In the genomic region with DNA sequence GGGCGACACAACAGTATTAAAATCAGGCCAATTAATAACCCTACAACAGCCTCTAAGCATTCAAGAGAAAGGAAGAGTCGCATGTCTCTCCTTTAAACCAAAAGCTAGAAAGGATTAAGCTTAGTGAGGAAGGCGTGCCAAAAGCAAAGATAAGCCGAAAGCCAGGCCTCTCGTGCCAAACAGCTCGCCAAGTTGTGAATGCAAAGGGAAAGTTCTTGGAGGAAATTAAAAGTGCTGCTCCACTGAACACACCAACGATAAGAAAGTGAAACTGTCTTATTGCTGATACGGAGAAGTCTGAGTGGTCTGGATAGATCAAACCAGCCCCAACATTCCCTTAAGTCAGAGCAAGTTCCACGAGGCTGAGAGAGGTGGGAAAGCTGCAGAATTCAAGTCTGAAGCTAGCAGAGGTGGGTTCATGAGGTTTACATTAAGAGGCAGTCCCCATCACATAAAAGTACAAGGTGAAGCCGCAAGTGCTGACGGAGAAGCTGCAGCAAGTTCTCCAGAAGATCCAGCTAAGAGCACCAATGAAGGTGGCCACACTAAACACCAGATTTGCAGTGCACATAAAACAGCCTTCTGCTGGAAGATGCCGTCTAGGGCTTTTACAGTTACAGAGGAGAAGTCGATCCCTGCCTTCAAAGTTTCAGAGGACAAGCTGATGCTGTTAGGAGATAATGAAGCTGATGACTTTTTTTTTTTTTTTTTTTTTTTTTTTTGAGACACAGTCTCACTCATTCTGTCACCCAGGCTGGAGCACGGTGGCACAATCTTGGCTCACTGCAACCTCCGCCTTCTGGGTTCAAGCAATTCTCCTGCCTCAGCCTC, we compare ENCODE assay signal across 8 cellular contexts.
DNase-seq lines count a peak whose midpoint lies in the region; ATAC-seq and TF ChIP-seq lines count a peak whose summit lies in the region.

No MANE protein-coding gene starts in this region.

- no peak for TF ChIP-seq POLR2A in thyroid gland (IDR thresholded peaks at IDR 0.05)

- H3K27ac ChIP-seq in thyroid gland, result no peak overlapping the region

- H3K4me1 Mint-ChIP-seq in activated CD4-positive, alpha-beta T cell treated with anti-CD3 and anti-CD28 coated beads, Interleukin-2, amount 10 ng/mL, durations not matched to agents 24 days and 14 days, result peaks cover 44% of the 10 kb centered on the region
- peaks cover 54% of the 10 kb centered on the region for H3K4me1 Mint-ChIP-seq in activated T-cell treated with anti-CD3 and anti-CD28 coated beads, Interleukin-2, amount 50 U/mL, for 72 hours (ENCODE audit: low read depth)

- intact Hi-C loops in activated CD4-positive, alpha-beta T cell treated with anti-CD3 and anti-CD28 coated beads, Interleukin-2, amount 10 ng/mL, durations not matched to agents 24 days and 14 days (cut with micrococcal nuclease), result loop anchor here (5.0 kb wide), 2 partner anchors 96 to 116 kb away; no protein-coding TSS in a partner anchor
- intact Hi-C loops in thyroid gland (cut with DNase I), result no loop called here

- peaks cover 11% of the 10 kb centered on the region for H3K36me3 Mint-ChIP-seq in activated CD4-positive, alpha-beta T cell treated with anti-CD3 and anti-CD28 coated beads, Interleukin-2, amount 10 ng/mL, durations not matched to agents 24 days and 14 days (ENCODE audit: low read depth)
- no peaks in the 10 kb centered on the region for H3K36me3 Mint-ChIP-seq in activated T-cell treated with anti-CD3 and anti-CD28 coated beads, Interleukin-2, amount 50 U/mL, for 72 hours (ENCODE audit: insufficient read depth in 2 of 2)

- no peak overlapping the region for H3K4me3 ChIP-seq in thyroid gland (replicated peaks in 1 of 3)

- peak; percentile 79 for DNase-seq in activated CD4-positive, alpha-beta T cell treated with anti-CD3 and anti-CD28 coated beads, Interleukin-2, amount 10 ng/mL, durations not matched to agents 24 days and 14 days
- DNase-seq in activated CD4-positive, alpha-beta T cell treated with anti-CD3 and anti-CD28 coated beads for 48 hours, result no peak
- DNase-seq in activated T-cell treated with anti-CD3 and anti-CD28 coated beads, Interleukin-2, amount 50 U/mL, for 72 hours, result peak in 1 of 2 donors; percentile 19
- DNase-seq in islet precursor cell (peak; percentile 35), thyroid gland (peak; percentile 32 to 56), pons (ENCODE audit: low spot score) (no peak)
- no peak for DNase-seq in activated CD4-positive, CD25-positive, alpha-beta regulatory T cell treated with anti-CD3 and anti-CD28 coated beads, Interleukin-2, amount 50 U/mL, for 72 hours

- no peaks in the 10 kb centered on the region for H3K9me3 Mint-ChIP-seq in activated CD4-positive, alpha-beta T cell treated with anti-CD3 and anti-CD28 coated beads, Interleukin-2, amount 10 ng/mL, durations not matched to agents 24 days and 14 days
- no peaks in the 10 kb centered on the region for H3K9me3 Mint-ChIP-seq in activated T-cell treated with anti-CD3 and anti-CD28 coated beads, Interleukin-2, amount 50 U/mL, for 72 hours

- H3K27me3 Mint-ChIP-seq in activated CD4-positive, alpha-beta T cell treated with anti-CD3 and anti-CD28 coated beads, Interleukin-2, amount 10 ng/mL, durations not matched to agents 24 days and 14 days, result peaks cover 3% of the 10 kb centered on the region
- no peaks in the 10 kb centered on the region for H3K27me3 Mint-ChIP-seq in activated T-cell treated with anti-CD3 and anti-CD28 coated beads, Interleukin-2, amount 50 U/mL, for 72 hours (ENCODE audit: low read depth)

- peak; percentile 57 to 65 for ATAC-seq in activated T-cell treated with anti-CD3 and anti-CD28 coated beads, Interleukin-2, amount 50 U/mL, for 72 hours (replicated peaks in 1 of 2)
- ATAC-seq in GM18502 (IDR thresholded peaks at IDR 0.05; ENCODE audit: poor library complexity, unreplicated experiment), result no peak

- H3K36me3 ChIP-seq in thyroid gland, result no peaks in the 10 kb centered on the region

- peak overlapping the region; percentile 73 for H3K27ac Mint-ChIP-seq in activated CD4-positive, alpha-beta T cell treated with anti-CD3 and anti-CD28 coated beads, Interleukin-2, amount 10 ng/mL, durations not matched to agents 24 days and 14 days
- H3K27ac Mint-ChIP-seq in activated T-cell treated with anti-CD3 and anti-CD28 coated beads, Interleukin-2, amount 50 U/mL, for 72 hours, result peak overlapping the region; percentile 1

- H3K4me3 Mint-ChIP-seq in activated CD4-positive, alpha-beta T cell treated with anti-CD3 and anti-CD28 coated beads, Interleukin-2, amount 10 ng/mL, durations not matched to agents 24 days and 14 days, result peak overlapping the region; percentile 86
- peak overlapping the region; percentile 78 to 93 for H3K4me3 Mint-ChIP-seq in activated T-cell treated with anti-CD3 and anti-CD28 coated beads, Interleukin-2, amount 50 U/mL, for 72 hours

- H3K27me3 ChIP-seq in thyroid gland, result no peaks in the 10 kb centered on the region

- no peaks in the 10 kb centered on the region for H3K9me3 ChIP-seq in thyroid gland

- 39% methylated on average over 15 of the region's 15 CpGs for WGBS in thyroid gland, 2 donors

- TF ChIP-seq CTCF in thyroid gland (IDR thresholded peaks at IDR 0.05), result no peak

- peaks cover 7 to 12% of the 10 kb centered on the region in 2 donors for H3K4me1 ChIP-seq in thyroid gland

Comparison
In these comparisons a context has a peak if more than half of its experiments do, and no peak if none do; other contexts are left out.
1. DNase-seq: peak in activated CD4-positive, alpha-beta T cell treated with anti-CD3 and anti-CD28 coated beads, Interleukin-2, amount 10 ng/mL, durations not matched to agents 24 days and 14 days (single experiment), islet precursor cell (single experiment) and thyroid gland (2 of 2); none in activated CD4-positive, alpha-beta T cell treated with anti-CD3 and anti-CD28 coated beads for 48 hours (single experiment), pons (single experiment) and activated CD4-positive, CD25-positive, alpha-beta regulatory T cell treated with anti-CD3 and anti-CD28 coated beads, Interleukin-2, amount 50 U/mL, for 72 hours (single experiment).